In genomic region chr4:58961283-58961682, GRCh38 we compare ENCODE assay signal across 11 cellular contexts.
"Had no signal": no experiment of that assay in that cellular context is flagged by ENCODE, and none has a peak within 500 bp of the region (broad histone marks: within the 10 kb centered on the region; RNA-seq: fewer than 3 reads in every experiment).

No MANE protein-coding gene starts in this region.

- ATAC-seq: GM23338, HCT116 had no signal

- H3K9me3 Mint-ChIP-seq: GM23338, H9 had no signal

- H3K9ac ChIP-seq: GM23248 had no signal

- H2AFZ ChIP-seq: GM23248, GM23338 had no signal

- H3K4me1 ChIP-seq: HAP-1 had no signal

- DNase-seq: GM23248, GOT3, H7, H9, HCEC 1CT, HFFc6 had no signal

- H3K4me3 Mint-ChIP-seq: GM23338, H9, HFFc6 had no signal

- FAIRE-seq: H1, H54 had no signal

- H3K36me3 ChIP-seq: HAP-1 had no signal

- H3K27ac ChIP-seq: GM23248 had no signal

- H3K4me3 ChIP-seq: GM23248, GM23338, HAP-1 had no signal

- H3K4me1 Mint-ChIP-seq: GM23338, H9 had no signal

- H3K4me2 ChIP-seq: GM23338 had no signal

- H3K27ac Mint-ChIP-seq: GM23338, H9, HFFc6 had no signal

- H3K9me3 ChIP-seq: HAP-1 had no signal
